13 cellular contexts compared by ENCODE assay signal in genomic region chr11:8328231-8328794, GRCh38.
DNase-seq lines count a peak whose midpoint lies in the region; ATAC-seq and TF ChIP-seq lines count a peak whose summit lies in the region.
"Had no signal": no experiment of that assay in that cellular context is flagged by ENCODE, and none has a peak within 500 bp of the region (broad histone marks: within the 10 kb centered on the region; RNA-seq: fewer than 3 reads in every experiment).

No MANE protein-coding gene starts in this region.

- POLR2A ChIA-PET in Panc1 (lab: Charles Lee) = no interaction called here
- POLR2A ChIA-PET in activated CD4-positive, alpha-beta memory T cell treated with anti-CD3 and anti-CD28 coated beads, Interleukin-2, amount 10 ng/mL, durations not matched to agents 7 days and 5 days (lab: Charles Lee) = no interaction called here

- H3K27me3 ChIP-seq in left ventricle myocardium inferior (ENCODE audit: low read depth) (peaks cover 29% of the 10 kb centered on the region), Panc1 (ENCODE audit: control insufficient read depth, insufficient read depth, low read length) (peaks cover 5% of the 10 kb centered on the region; the same call in 1 of the 2 replicates), upper lobe of right lung (no peaks in the 10 kb centered on the region)
- H3K27me3 ChIP-seq: breast epithelium had no signal

- no peak overlapping the region for H3K4me3 Mint-ChIP-seq in activated CD4-positive, alpha-beta memory T cell treated with anti-CD3 and anti-CD28 coated beads, Interleukin-2, amount 10 ng/mL, durations not matched to agents 7 days and 5 days
- no peak overlapping the region for H3K4me3 Mint-ChIP-seq in activated naive CD4-positive, alpha-beta T cell treated with anti-CD3 and anti-CD28 coated beads for 36 hours
- H3K4me3 Mint-ChIP-seq: activated T-cell treated with anti-CD3 and anti-CD28 coated beads, Interleukin-2, amount 50 U/mL, for 4 hours had no signal

- H3K9me3 ChIP-seq in left ventricle myocardium inferior (replicated peaks) = no peaks in the 10 kb centered on the region
- no peaks in the 10 kb centered on the region for H3K9me3 ChIP-seq in Panc1 (ENCODE audit: control insufficient read depth, insufficient read depth, low read depth, low read length)
- H3K9me3 ChIP-seq in upper lobe of right lung = no peaks in the 10 kb centered on the region
- H3K9me3 ChIP-seq: breast epithelium, lower lobe of right lung had no signal

- no peaks in the 10 kb centered on the region for H3K36me3 ChIP-seq in left ventricle myocardium inferior
- no peaks in the 10 kb centered on the region for H3K36me3 ChIP-seq in Panc1 (ENCODE audit: control insufficient read depth, insufficient read depth, low read length)
- no peaks in the 10 kb centered on the region for H3K36me3 ChIP-seq in upper lobe of right lung
- H3K36me3 ChIP-seq: breast epithelium, lower lobe of right lung had no signal

- ATAC-seq in left ventricle myocardium superior = peak; percentile 7
- ATAC-seq in HG02759 (IDR thresholded peaks at IDR 0.05; ENCODE audit: unreplicated experiment) = peak; percentile 2
- ATAC-seq in Panc1 = peak; percentile 4; the same call in 1 of the 2 replicates
- no peak for ATAC-seq in upper lobe of right lung

- intact Hi-C loops in left ventricle myocardium superior (cut with micrococcal nuclease) = no loop called here
- intact Hi-C loops in left ventricle myocardium inferior (cut with micrococcal nuclease) = no loop called here
- intact Hi-C loops in Panc1 (cut with micrococcal nuclease; ENCODE audit: unreplicated experiment) = no loop called here
- intact Hi-C loops in upper lobe of right lung (cut with DNase I) = no loop called here
- intact Hi-C loops in activated naive CD4-positive, alpha-beta T cell treated with anti-CD3 and anti-CD28 coated beads for 36 hours (cut with micrococcal nuclease) = loop anchor here (1.0 to 5.0 kb wide), 4 partner anchors 101 to 809 kb away; partner anchors contain the start of genes RPL27A and TRIM66

- in situ Hi-C loops in Panc1 (cut with HindIII; ENCODE audit: low pct_unique_long_range_greater_than_20kb, low sequenced_read_pairs) = no loop called here

- peaks cover 8% of the 10 kb centered on the region for H3K4me1 ChIP-seq in left ventricle myocardium inferior
- peaks cover 14% of the 10 kb centered on the region for H3K4me1 ChIP-seq in Panc1 (ENCODE audit: control insufficient read depth, insufficient read depth, low read length)
- peaks cover 6% of the 10 kb centered on the region for H3K4me1 ChIP-seq in upper lobe of right lung
- H3K4me1 ChIP-seq: breast epithelium had no signal

- peaks cover 4% of the 10 kb centered on the region for H3K27me3 Mint-ChIP-seq in activated CD4-positive, alpha-beta memory T cell treated with anti-CD3 and anti-CD28 coated beads, Interleukin-2, amount 10 ng/mL, durations not matched to agents 7 days and 5 days
- peaks cover 16% of the 10 kb centered on the region for H3K27me3 Mint-ChIP-seq in activated naive CD4-positive, alpha-beta T cell treated with anti-CD3 and anti-CD28 coated beads for 36 hours (ENCODE audit: low read depth)

- H3K4me1 Mint-ChIP-seq in activated CD4-positive, alpha-beta memory T cell treated with anti-CD3 and anti-CD28 coated beads, Interleukin-2, amount 10 ng/mL, durations not matched to agents 7 days and 5 days = no peaks in the 10 kb centered on the region
- H3K4me1 Mint-ChIP-seq in activated naive CD4-positive, alpha-beta T cell treated with anti-CD3 and anti-CD28 coated beads for 36 hours (ENCODE audit: low read depth) = no peaks in the 10 kb centered on the region

- H3K27ac ChIP-seq in left ventricle myocardium inferior (replicated peaks) (no peak overlapping the region), Panc1 (ENCODE audit: low read length) (no peak overlapping the region), upper lobe of right lung (no peak overlapping the region)
- H3K27ac ChIP-seq: breast epithelium, KMS-11, lower lobe of right lung had no signal

- no peaks in the 10 kb centered on the region for H3K9me3 Mint-ChIP-seq in activated CD4-positive, alpha-beta memory T cell treated with anti-CD3 and anti-CD28 coated beads, Interleukin-2, amount 10 ng/mL, durations not matched to agents 7 days and 5 days
- H3K9me3 Mint-ChIP-seq in activated naive CD4-positive, alpha-beta T cell treated with anti-CD3 and anti-CD28 coated beads for 36 hours = no peaks in the 10 kb centered on the region
- H3K9me3 Mint-ChIP-seq: activated naive CD8-positive, alpha-beta T cell treated with anti-CD3 and anti-CD28 coated beads, Interleukin-2, amount 10 ng/mL, durations not matched to agents 7 days and 5 days; activated T-cell treated with anti-CD3 and anti-CD28 coated beads, Interleukin-2, amount 50 U/mL, for 4 hours had no signal

- H3K4me3 ChIP-seq in left ventricle myocardium inferior (no peak overlapping the region), Panc1 (ENCODE audit: low read depth in 2 of 2, low read length in 2 of 2) (no peak overlapping the region), upper lobe of right lung (no peak overlapping the region)
- H3K4me3 ChIP-seq: lower lobe of right lung had no signal

- TF ChIP-seq CTCF in left ventricle myocardium inferior (IDR thresholded peaks at IDR 0.05; ENCODE audit: borderline replicate concordance) (no peak), Panc1 (IDR thresholded peaks at IDR 0.05) (0 out of 2 replicates have a peak, but pooled peaks have one; percentile 80), upper lobe of right lung (IDR thresholded peaks at IDR 0.05) (no peak)

- no peaks in the 10 kb centered on the region for H3K36me3 Mint-ChIP-seq in activated CD4-positive, alpha-beta memory T cell treated with anti-CD3 and anti-CD28 coated beads, Interleukin-2, amount 10 ng/mL, durations not matched to agents 7 days and 5 days (ENCODE audit: low read depth)
- H3K36me3 Mint-ChIP-seq in activated naive CD4-positive, alpha-beta T cell treated with anti-CD3 and anti-CD28 coated beads for 36 hours (ENCODE audit: low read depth) = no peaks in the 10 kb centered on the region
- H3K36me3 Mint-ChIP-seq: activated naive CD8-positive, alpha-beta T cell treated with anti-CD3 and anti-CD28 coated beads, Interleukin-2, amount 10 ng/mL, durations not matched to agents 7 days and 5 days had no signal

- CTCF ChIA-PET in Panc1 (lab: Charles Lee) = no interaction called here
- CTCF ChIA-PET in activated CD4-positive, alpha-beta memory T cell treated with anti-CD3 and anti-CD28 coated beads, Interleukin-2, amount 10 ng/mL, durations not matched to agents 7 days and 5 days (lab: Charles Lee) = no interaction called here
- CTCF ChIA-PET in activated naive CD4-positive, alpha-beta T cell treated with anti-CD3 and anti-CD28 coated beads for 36 hours (lab: Charles Lee) = no interaction called here

- H3K27ac Mint-ChIP-seq in activated CD4-positive, alpha-beta memory T cell treated with anti-CD3 and anti-CD28 coated beads, Interleukin-2, amount 10 ng/mL, durations not matched to agents 7 days and 5 days = no peak overlapping the region
- no peak overlapping the region for H3K27ac Mint-ChIP-seq in activated naive CD4-positive, alpha-beta T cell treated with anti-CD3 and anti-CD28 coated beads for 36 hours
- H3K27ac Mint-ChIP-seq: activated naive CD8-positive, alpha-beta T cell treated with anti-CD3 and anti-CD28 coated beads, Interleukin-2, amount 10 ng/mL, durations not matched to agents 7 days and 5 days had no signal

- BruUV-seq in Panc1 (replicated peaks; lab: Mats Ljungman, UMichigan) = no TSS peak

- DNase-seq in left ventricle myocardium superior (no peak), left ventricle myocardium inferior (no peak), Panc1 (ENCODE audit: low read depth, low spot score) (no peak), upper lobe of right lung (peak; percentile 40), HUDEP-2 (lab: John Stamatoyannopoulos, UW; ENCODE audit: unreplicated experiment in 76 of 76) (no peak)
- DNase-seq in activated CD4-positive, alpha-beta memory T cell treated with anti-CD3 and anti-CD28 coated beads, Interleukin-2, amount 10 ng/mL, durations not matched to agents 7 days and 5 days = no peak
- no peak for DNase-seq in activated naive CD4-positive, alpha-beta T cell treated with anti-CD3 and anti-CD28 coated beads for 36 hours
